23 cellular contexts compared by ENCODE assay signal in genomic region chr5:91052977-91053732, GRCh38.
DNase-seq lines count a peak whose midpoint lies in the region; ATAC-seq, FAIRE-seq and TF ChIP-seq lines count a peak whose summit lies in the region.
"Had no signal": no experiment of that assay in that cellular context is flagged by ENCODE, and none has a peak within 500 bp of the region (broad histone marks: within the 10 kb centered on the region; RNA-seq: fewer than 3 reads in every experiment).

No MANE protein-coding gene starts in this region.

- H3K4me3 Mint-ChIP-seq in CD14-positive monocyte (peak overlapping the region in 1 of 2 donors; percentile 68), nephron progenitor cell (no peak overlapping the region), GM23338 (no peak overlapping the region)
- H3K4me3 Mint-ChIP-seq in activated T-helper 2 cell treated with anti-CD3 and anti-CD28 coated beads, Interferon-gamma antibody, Interleukin-2, Interleukin-4, amounts not matched to agents 10 μg/mL and 5 μg/mL and 100 μg/mL, durations not matched to agents 14 hours and 24 hours and 36 hours (ENCODE audit: low read depth), result no peak overlapping the region
- H3K4me3 Mint-ChIP-seq: effector memory CD8-positive, alpha-beta T cell had no signal

- H3K36me3 ChIP-seq in endothelial cell of umbilical vein (ENCODE audit: control insufficient read depth in 2 of 2, extremely low read depth in 1 of 2, insufficient read depth in 2 of 2, low read length in 2 of 2) (no peaks in the 10 kb centered on the region), GM23338 (ENCODE audit: insufficient read depth) (no peaks in the 10 kb centered on the region), ascending aorta (no peaks in the 10 kb centered on the region)

- ATAC-seq in GM23338, result no peak
- ATAC-seq in GM21423 (IDR thresholded peaks at IDR 0.05; ENCODE audit: unreplicated experiment), result no peak
- ATAC-seq: effector memory CD8-positive, alpha-beta T cell; Panc1 had no signal

- CTCF ChIA-PET in endothelial cell of umbilical vein (lab: Charles Lee), result interaction anchor here (0.9 to 2.0 kb wide), 5 partner anchors 10 to 366 kb away, joined by 5 to 13 read pairs (median 6); no protein-coding TSS in a partner anchor

- H4K20me1 ChIP-seq in endothelial cell of umbilical vein (replicated peaks; ENCODE audit: control insufficient read depth, extremely low read depth, insufficient read depth, low read length) (no peaks in the 10 kb centered on the region), GM23338 (replicated peaks; ENCODE audit: insufficient read depth) (no peaks in the 10 kb centered on the region)

- H3K9me3 ChIP-seq in endothelial cell of umbilical vein (replicated peaks; ENCODE audit: control insufficient read depth, insufficient read depth, low read length) (no peaks in the 10 kb centered on the region), ascending aorta (no peaks in the 10 kb centered on the region)
- H3K9me3 ChIP-seq: SK-N-SH had no signal

- H3K9ac ChIP-seq in endothelial cell of umbilical vein (replicated peaks; ENCODE audit: extremely low read depth, insufficient read depth, low read length), result no peak overlapping the region
- H3K9ac ChIP-seq: KMS-11, SK-N-SH had no signal

- intact Hi-C loops in CD14-positive monocyte (cut with micrococcal nuclease), result no loop called here
- intact Hi-C loops in endothelial cell of umbilical vein (cut with micrococcal nuclease), result loop anchor here (1.0 to 2.0 kb wide), 3 partner anchors 86 to 328 kb away; no protein-coding TSS in a partner anchor
- intact Hi-C loops in activated T-helper 2 cell treated with anti-CD3 and anti-CD28 coated beads, Interferon-gamma antibody, Interleukin-2, Interleukin-4, amounts not matched to agents 10 μg/mL and 5 μg/mL and 100 μg/mL, durations not matched to agents 14 hours and 24 hours and 36 hours (cut with micrococcal nuclease), result loop anchor here (10.0 kb wide), 1 partner anchor 118 kb away; no protein-coding TSS in a partner anchor
- intact Hi-C loops in ascending aorta (cut with DNase I), result no loop called here

- no peaks in the 10 kb centered on the region for H3K27me3 ChIP-seq in endothelial cell of umbilical vein (ENCODE audit: control insufficient read depth in 2 of 2, insufficient read depth in 2 of 2, low read length in 2 of 2)
- no peaks in the 10 kb centered on the region for H3K27me3 ChIP-seq in GM23338 (ENCODE audit: insufficient read depth)
- H3K27me3 ChIP-seq in ascending aorta, result no peaks in the 10 kb centered on the region

- POLR2A ChIA-PET in endothelial cell of umbilical vein (lab: Charles Lee), result interaction anchor here (2.3 kb wide), 1 partner anchor 328 kb away, joined by 8 read pairs; no protein-coding TSS in a partner anchor

- BruUV-seq in endothelial cell of umbilical vein (replicated peaks; lab: Mats Ljungman, UMichigan), result no TSS peak

- no peak overlapping the region for H3K4me3 ChIP-seq in endothelial cell of umbilical vein (replicated peaks in 1 of 3; ENCODE audit: insufficient read depth in 1 of 3, low read depth in 1 of 3, low read length in 3 of 3)
- no peak overlapping the region for H3K4me3 ChIP-seq in GM23338
- no peak overlapping the region for H3K4me3 ChIP-seq in ascending aorta

- H3F3A ChIP-seq in GM23338 (replicated peaks; ENCODE audit: low read depth), result no peaks in the 10 kb centered on the region

- no peaks in the 10 kb centered on the region for H3K9me1 ChIP-seq in endothelial cell of umbilical vein (replicated peaks; ENCODE audit: control insufficient read depth, extremely low read depth, insufficient read depth, low read length)

- TF ChIP-seq CTCF in CD14-positive monocyte (IDR thresholded peaks at IDR 0.05) (no peak), endothelial cell of umbilical vein (IDR thresholded peaks at IDR 0.05; ENCODE audit: extremely low read depth in 1 of 2, insufficient read depth in 1 of 2, low read depth in 1 of 2, low read length in 2 of 2) (no peak), nephron progenitor cell (IDR thresholded peaks at IDR 0.05) (no peak), GM23338 (conservative IDR thresholded peaks at IDR 0.05; ENCODE audit: low read depth in 2 of 2) (no peak), ascending aorta (IDR thresholded peaks at IDR 0.05) (no peak)

- peak overlapping the region; percentile 66 to 94 (median 91) for H3K27ac Mint-ChIP-seq in CD14-positive monocyte
- peak overlapping the region; percentile 4 for H3K27ac Mint-ChIP-seq in nephron progenitor cell
- H3K27ac Mint-ChIP-seq in GM23338, result no peak overlapping the region
- H3K27ac Mint-ChIP-seq in activated T-helper 2 cell treated with anti-CD3 and anti-CD28 coated beads, Interferon-gamma antibody, Interleukin-2, Interleukin-4, amounts not matched to agents 10 μg/mL and 5 μg/mL and 100 μg/mL, durations not matched to agents 14 hours and 24 hours and 36 hours, result no peak overlapping the region
- H3K27ac Mint-ChIP-seq: effector memory CD8-positive, alpha-beta T cell had no signal

- peak; percentile 84 for FAIRE-seq in endothelial cell of umbilical vein (lab: Jason Lieb, UNC)

- H3K79me2 ChIP-seq in endothelial cell of umbilical vein (ENCODE audit: control insufficient read depth, insufficient read depth, low read length) (no peaks in the 10 kb centered on the region), GM23338 (replicated peaks; ENCODE audit: insufficient read depth) (0 out of 2 replicates have a peak, but pooled peaks cover 3% of the 10 kb centered on the region)

- H3K27ac ChIP-seq in endothelial cell of umbilical vein (ENCODE audit: insufficient read depth, low read depth, low read length) (peak overlapping the region; percentile 23), GM23338 (ENCODE audit: low read depth) (no peak overlapping the region), ascending aorta (no peak overlapping the region)
- H3K27ac ChIP-seq: KMS-11 had no signal

- H3K9me3 Mint-ChIP-seq in CD14-positive monocyte (peaks cover 0 to 5% (median 0%) of the 10 kb centered on the region in 7 donors), nephron progenitor cell (no peaks in the 10 kb centered on the region), GM23338 (no peaks in the 10 kb centered on the region)
- H3K9me3 Mint-ChIP-seq in activated T-helper 2 cell treated with anti-CD3 and anti-CD28 coated beads, Interferon-gamma antibody, Interleukin-2, Interleukin-4, amounts not matched to agents 10 μg/mL and 5 μg/mL and 100 μg/mL, durations not matched to agents 14 hours and 24 hours and 36 hours, result no peaks in the 10 kb centered on the region
- H3K9me3 Mint-ChIP-seq: effector memory CD8-positive, alpha-beta T cell had no signal

- dilution Hi-C loops in endothelial cell of umbilical vein (cut with MboI; ENCODE audit: extremely low pct_ligation_motif_present, low sequenced_read_pairs), result no loop called here

- H3K36me3 Mint-ChIP-seq in CD14-positive monocyte (peaks cover 0 to 3% of the 10 kb centered on the region in 2 donors), nephron progenitor cell (ENCODE audit: low read depth) (peaks cover 20% of the 10 kb centered on the region), GM23338 (ENCODE audit: low read depth) (no peaks in the 10 kb centered on the region)
- H3K36me3 Mint-ChIP-seq in activated T-helper 2 cell treated with anti-CD3 and anti-CD28 coated beads, Interferon-gamma antibody, Interleukin-2, Interleukin-4, amounts not matched to agents 10 μg/mL and 5 μg/mL and 100 μg/mL, durations not matched to agents 14 hours and 24 hours and 36 hours (ENCODE audit: low read depth), result no peaks in the 10 kb centered on the region

- DNase-seq in CD14-positive monocyte (ENCODE audit: low spot score) (no peak), MV-4-11 (lab: John Stamatoyannopoulos, UW) (peak; percentile 45), endothelial cell of umbilical vein (ENCODE audit: low read depth, low spot score) (peak; percentile 78), nephron progenitor cell (no peak), GM23338 (ENCODE audit: low spot score) (no peak), ascending aorta (ENCODE audit: low spot score in 2 of 2) (no peak)
- no peak for DNase-seq in activated T-helper 2 cell treated with anti-CD3 and anti-CD28 coated beads, Interferon-gamma antibody, Interleukin-2, Interleukin-4, amounts not matched to agents 10 μg/mL and 5 μg/mL and 100 μg/mL, durations not matched to agents 14 hours and 24 hours and 36 hours (ENCODE audit: low spot score)
- DNase-seq: activated effector memory CD4-positive, alpha-beta T cell treated with anti-CD3 and anti-CD28 coated beads, Interleukin-2, amount 50 U/mL, for 16 hours; amygdala; central memory CD4-positive, alpha-beta T cell; DND-41; effector memory CD8-positive, alpha-beta T cell; H7; kidney glomerular epithelial cell; NCI-H1436 treated with DMSO at 0.1 percent for 48 hours; NCI-H2171; NCI-H774; retina; SK-N-SH; stimulated activated CD4-positive, alpha-beta T cell treated with anti-CD3 and anti-CD28 coated beads, Interleukin-4, amount 100 ng/mL, for 24 hours had no signal

- H3K4me1 ChIP-seq in endothelial cell of umbilical vein (ENCODE audit: control insufficient read depth, extremely low read depth, insufficient read depth, low read length) (peaks cover 10% of the 10 kb centered on the region), GM23338 (ENCODE audit: insufficient read depth) (peaks cover 3% of the 10 kb centered on the region; the same call in 1 of the 2 replicates), ascending aorta (no peaks in the 10 kb centered on the region)

- peaks cover 38% of the 10 kb centered on the region for H3K4me1 Mint-ChIP-seq in CD14-positive monocyte
- H3K4me1 Mint-ChIP-seq in nephron progenitor cell, result peaks cover 14% of the 10 kb centered on the region
- H3K4me1 Mint-ChIP-seq in GM23338, result peaks cover 11% of the 10 kb centered on the region
- no peaks in the 10 kb centered on the region for H3K4me1 Mint-ChIP-seq in activated T-helper 2 cell treated with anti-CD3 and anti-CD28 coated beads, Interferon-gamma antibody, Interleukin-2, Interleukin-4, amounts not matched to agents 10 μg/mL and 5 μg/mL and 100 μg/mL, durations not matched to agents 14 hours and 24 hours and 36 hours (ENCODE audit: low read depth)

- TF ChIP-seq POLR2A in endothelial cell of umbilical vein (IDR thresholded peaks at IDR 0.05; ENCODE audit: low read depth, low read length), result no peak

- H3K4me2 ChIP-seq in endothelial cell of umbilical vein (ENCODE audit: insufficient read depth, low read length), result peak overlapping the region; percentile 43
- H3K4me2 ChIP-seq in GM23338, result no peak overlapping the region
- H3K4me2 ChIP-seq: KMS-11, SK-N-SH had no signal

- no peaks in the 10 kb centered on the region for H3K9me2 ChIP-seq in GM23338 (ENCODE audit: insufficient read depth)
- H3K9me2 ChIP-seq: SK-N-SH had no signal

- peak overlapping the region; percentile 27 for H2AFZ ChIP-seq in endothelial cell of umbilical vein (ENCODE audit: low read depth, low read length)
- no peak overlapping the region for H2AFZ ChIP-seq in GM23338

- H3K27me3 Mint-ChIP-seq in CD14-positive monocyte (ENCODE audit: low read depth in 3 of 3) (no peaks in the 10 kb centered on the region), nephron progenitor cell (ENCODE audit: low read depth, poor library complexity) (no peaks in the 10 kb centered on the region), GM23338 (ENCODE audit: insufficient read depth, low read depth, poor library complexity) (no peaks in the 10 kb centered on the region)
- H3K27me3 Mint-ChIP-seq in activated T-helper 2 cell treated with anti-CD3 and anti-CD28 coated beads, Interferon-gamma antibody, Interleukin-2, Interleukin-4, amounts not matched to agents 10 μg/mL and 5 μg/mL and 100 μg/mL, durations not matched to agents 14 hours and 24 hours and 36 hours (ENCODE audit: low read depth), result peaks cover 21% of the 10 kb centered on the region

Comparison
In these comparisons a context has a peak if more than half of its experiments do, and no peak if none do; other contexts are left out.
1. DNase-seq: peak in MV-4-11 (single experiment) and endothelial cell of umbilical vein (single experiment); none in CD14-positive monocyte (single experiment), nephron progenitor cell (single experiment), GM23338 (single experiment), activated T-helper 2 cell treated with anti-CD3 and anti-CD28 coated beads, Interferon-gamma antibody, Interleukin-2, Interleukin-4, amounts not matched to agents 10 μg/mL and 5 μg/mL and 100 μg/mL, durations not matched to agents 14 hours and 24 hours and 36 hours (single experiment) and ascending aorta (0 of 2).
2. H3K27ac Mint-ChIP-seq: peak in CD14-positive monocyte (7 of 7) and nephron progenitor cell (single experiment); none in GM23338 (single experiment) and activated T-helper 2 cell treated with anti-CD3 and anti-CD28 coated beads, Interferon-gamma antibody, Interleukin-2, Interleukin-4, amounts not matched to agents 10 μg/mL and 5 μg/mL and 100 μg/mL, durations not matched to agents 14 hours and 24 hours and 36 hours (single experiment).
3. intact Hi-C loops: an anchor here in endothelial cell of umbilical vein (1.0 to 2.0 kb wide) and activated T-helper 2 cell treated with anti-CD3 and anti-CD28 coated beads, Interferon-gamma antibody, Interleukin-2, Interleukin-4, amounts not matched to agents 10 μg/mL and 5 μg/mL and 100 μg/mL, durations not matched to agents 14 hours and 24 hours and 36 hours (10.0 kb wide); none called in CD14-positive monocyte and ascending aorta.